16 cellular contexts compared by ENCODE assay signal in genomic region chr12:87756111-87756510, GRCh38.
DNase-seq lines count a peak whose midpoint lies in the region; ATAC-seq and TF ChIP-seq lines count a peak whose summit lies in the region.
"Had no signal": no experiment of that assay in that cellular context is flagged by ENCODE, and none has a peak within 500 bp of the region (broad histone marks: within the 10 kb centered on the region; RNA-seq: fewer than 3 reads in every experiment).

No MANE protein-coding gene starts in this region.

- CTCF ChIA-PET in mammary epithelial cell (lab: Charles Lee; ENCODE audit: low non-redundant PET) (no interaction called here), WTC11 (lab: Charles Lee) (no interaction called here)

- H3K36me3 Mint-ChIP-seq in WTC11 = no peaks in the 10 kb centered on the region

- no peaks in the 10 kb centered on the region for H3K4me1 ChIP-seq in mammary epithelial cell (ENCODE audit: insufficient read depth, low read length)
- H3K4me1 ChIP-seq: esophagus muscularis mucosa had no signal

- no peaks in the 10 kb centered on the region for H3K27me3 Mint-ChIP-seq in WTC11 (ENCODE audit: low read depth)

- no peaks in the 10 kb centered on the region for H4K20me1 ChIP-seq in mammary epithelial cell (ENCODE audit: insufficient read depth, low read length)

- no peak overlapping the region for H3K4me2 ChIP-seq in mammary epithelial cell (ENCODE audit: insufficient read depth, low read depth, low read length)

- POLR2A ChIA-PET in WTC11 (lab: Charles Lee) = no interaction called here

- H3K9ac ChIP-seq in mammary epithelial cell (ENCODE audit: insufficient read depth, low read length) = no peak overlapping the region

- no peak overlapping the region for H3K27ac Mint-ChIP-seq in WTC11
- H3K27ac Mint-ChIP-seq: T-helper 2 cell treated with Interferon-gamma antibody and Interleukin-4, amounts not matched to agents 5 μg/mL and 100 μg/mL, for 36 hours had no signal

- H3K9me3 ChIP-seq in mammary epithelial cell (replicated peaks; ENCODE audit: insufficient read depth, low read length) = no peaks in the 10 kb centered on the region
- H3K9me3 ChIP-seq: esophagus muscularis mucosa, mucosa of descending colon had no signal

- no peaks in the 10 kb centered on the region for H3K36me3 ChIP-seq in mammary epithelial cell (ENCODE audit: insufficient read depth, low read length)
- H3K36me3 ChIP-seq: esophagus muscularis mucosa had no signal

- peaks cover 4% of the 10 kb centered on the region; the same call in 1 of the 2 replicates for H3K9me3 Mint-ChIP-seq in WTC11

- H3K79me2 ChIP-seq in mammary epithelial cell (ENCODE audit: insufficient read depth, low read length) = no peaks in the 10 kb centered on the region

- DNase-seq in AG09319 (ENCODE audit: extremely low read depth, low read depth) (peak; percentile 77), M059J (ENCODE audit: low read depth) (peak; percentile 99), mammary epithelial cell (peak; percentile 90), kidney glomerular epithelial cell (lab: John Stamatoyannopoulos, UW) (peak; percentile 98), Kasumi-1 (lab: John Stamatoyannopoulos, UW) (no peak), WTC11 (ENCODE audit: low spot score) (no peak), T-helper 2 cell (no peak), NCI-H128 (lab: John Stamatoyannopoulos, UW; ENCODE audit: unreplicated experiment) (no peak)
- DNase-seq: activated gamma-delta T cell; mucosa of descending colon; OCI-M1; posterior cingulate gyrus; stimulated activated CD4-positive, alpha-beta T cell treated with anti-CD3 and anti-CD28 coated beads, Interleukin-2, amount 100 ng/mL, for 48 hours had no signal

- in situ Hi-C loops in mammary epithelial cell (cut with MboI; ENCODE audit: low sequenced_read_pairs in 2 of 2) = no loop called here

- no peak overlapping the region for H3K4me3 ChIP-seq in mammary epithelial cell (replicated peaks in 1 of 3; ENCODE audit: insufficient read depth in 1 of 3, low read depth in 2 of 3, low read length in 3 of 3)
- H3K4me3 ChIP-seq: esophagus muscularis mucosa, mucosa of descending colon had no signal

- TF ChIP-seq CTCF in AG09319 (IDR thresholded peaks at IDR 0.05; ENCODE audit: low read depth, low read length) (no peak), mammary epithelial cell (conservative IDR thresholded peaks at IDR 0.05 in 1 of 2, IDR thresholded peaks at IDR 0.05 in 1 of 2; ENCODE audit: extremely low read depth in 1 of 2, insufficient read depth in 1 of 2, low read depth in 1 of 2, low read length in 2 of 2) (no peak), WTC11 (IDR thresholded peaks at IDR 0.05) (no peak)

- BruUV-seq in mammary epithelial cell (replicated peaks; lab: Mats Ljungman, UMichigan) = no TSS peak

- H3K27me3 ChIP-seq in mammary epithelial cell (ENCODE audit: insufficient read depth, low read length) = no peaks in the 10 kb centered on the region
- H3K27me3 ChIP-seq: esophagus muscularis mucosa had no signal

- dilution Hi-C loops in mammary epithelial cell (cut with HindIII; ENCODE audit: low sequenced_read_pairs) = no loop called here

- intact Hi-C loops in mammary epithelial cell (cut with micrococcal nuclease) = no loop called here

- no peaks in the 10 kb centered on the region for H3K4me1 Mint-ChIP-seq in WTC11

- H3K27ac ChIP-seq in mammary epithelial cell (ENCODE audit: insufficient read depth, low read depth, low read length) = no peak overlapping the region
- H3K27ac ChIP-seq: C4-2B, esophagus muscularis mucosa had no signal

- no peak overlapping the region for H3K4me3 Mint-ChIP-seq in WTC11
- H3K4me3 Mint-ChIP-seq: T-helper 2 cell treated with Interferon-gamma antibody and Interleukin-4, amounts not matched to agents 5 μg/mL and 100 μg/mL, for 36 hours had no signal

- no peak for ATAC-seq in WTC11
- ATAC-seq: mucosa of descending colon had no signal

- WGBS in mammary epithelial cell (ENCODE audit: low coverage, missing lambda C conversion rate) = no CpG with 5 or more reads among the region's 4 CpGs

- no peak overlapping the region for H2AFZ ChIP-seq in mammary epithelial cell (ENCODE audit: low read depth, low read length)

TF ChIP-seq in WTC11, 78 proteins besides CTCF, POLR2A, EP300 and RAD21:
- TF ChIP-seq HMGXB4 (CRISPR knock-in tag; IDR thresholded peaks at IDR 0.05) (no peak), FOXJ3 (CRISPR knock-in tag; IDR thresholded peaks at IDR 0.05; ENCODE audit: borderline replicate concordance) (no peak), GABPB1 (CRISPR knock-in tag; IDR thresholded peaks at IDR 0.05) (no peak), ATF2 (CRISPR knock-in tag; IDR thresholded peaks at IDR 0.05; ENCODE audit: borderline replicate concordance, low read depth) (no peak)
TF ChIP-seq in WTC11: peak in this region for 0.

Comparison
In these comparisons a context has a peak if more than half of its experiments do, and no peak if none do; other contexts are left out.
1. DNase-seq: peak in AG09319 (single experiment), M059J (single experiment), mammary epithelial cell (single experiment) and kidney glomerular epithelial cell (single experiment); none in Kasumi-1 (0 of 2), WTC11 (single experiment), T-helper 2 cell (0 of 5) and NCI-H128 (single experiment).